ENCODE assay signal across 9 cellular contexts in genomic region chr19:4089400-4089908, GRCh38. TPM values are rescaled to one million over a fixed set of nuclear protein-coding genes. Genes with fewer than 3 reads are reported as not detected.
A peak's percentile ranks its signal among the peaks of the same experiment; 100 is the strongest.
DNase-seq lines count a peak whose midpoint lies in the region; ATAC-seq and TF ChIP-seq lines count a peak whose summit lies in the region.
"Had no signal": no experiment of that assay in that cellular context is flagged by ENCODE, and none has a peak within 500 bp of the region (broad histone marks: within the 10 kb centered on the region; RNA-seq: fewer than 3 reads in every experiment).

No MANE protein-coding gene starts in this region.

- POLR2A ChIA-PET in GM10248 (lab: Yijun Ruan, JAX): interaction anchor here (0.7 kb wide), 1 partner anchor 26 kb away, joined by 3 read pairs; no protein-coding TSS in a partner anchor

- no peaks in the 10 kb centered on the region for H3K27me3 Mint-ChIP-seq in activated naive CD8-positive, alpha-beta T cell treated with anti-CD3 and anti-CD28 coated beads for 36 hours

- no peak for TF ChIP-seq CTCF in GM10248 (IDR thresholded peaks at IDR 0.05; ENCODE audit: control extremely low read depth, extremely low read depth, low read depth, missing control alignments)

- H3K4me3 ChIP-seq in skin epidermis: peak overlapping the region in 6 of 7 experiments; percentile 1 to 14 (median 8)

- DNase-seq in GM10248 (ENCODE audit: extremely low spot score) (peak; percentile 56), MV-4-11 (lab: John Stamatoyannopoulos, UW) (peak; percentile 91), cerebellar cortex (ENCODE audit: low spot score) (no peak), NCI-H1105 (lab: John Stamatoyannopoulos, UW) (no peak)
- peak; percentile 75 for DNase-seq in activated naive CD8-positive, alpha-beta T cell treated with anti-CD3 and anti-CD28 coated beads for 36 hours
- DNase-seq: NCI-H2171 treated with DMSO at 0.1 percent for 48 hours had no signal

- ATAC-seq in GM18867 (IDR thresholded peaks at IDR 0.05; ENCODE audit: unreplicated experiment) (no peak), GM19035 (IDR thresholded peaks at IDR 0.05; ENCODE audit: unreplicated experiment) (no peak)

- peak overlapping the region; percentile 77 for H3K4me3 Mint-ChIP-seq in activated naive CD8-positive, alpha-beta T cell treated with anti-CD3 and anti-CD28 coated beads for 36 hours

- peak overlapping the region; percentile 92 for H3K27ac Mint-ChIP-seq in activated naive CD8-positive, alpha-beta T cell treated with anti-CD3 and anti-CD28 coated beads for 36 hours

- H3K27ac ChIP-seq in skin epidermis: peak overlapping the region in 19 of 21 experiments; percentile 3 to 92 (median 64)

- CTCF ChIA-PET in GM10248 (lab: Yijun Ruan, JAX): interaction anchor here (0.8 kb wide), 1 partner anchor 285 kb away, joined by 3 read pairs; no protein-coding TSS in a partner anchor

- peaks cover 39% of the 10 kb centered on the region for H3K4me1 Mint-ChIP-seq in activated naive CD8-positive, alpha-beta T cell treated with anti-CD3 and anti-CD28 coated beads for 36 hours

- H3K36me3 Mint-ChIP-seq in activated naive CD8-positive, alpha-beta T cell treated with anti-CD3 and anti-CD28 coated beads for 36 hours: peaks cover 14% of the 10 kb centered on the region

- H3K9me3 Mint-ChIP-seq in activated naive CD8-positive, alpha-beta T cell treated with anti-CD3 and anti-CD28 coated beads for 36 hours: no peaks in the 10 kb centered on the region

RNA-seq across cellular contexts. Expression of gene ZBTB7A, which starts 22.8 kb away (rescaled TPM):
- 10 to 100 TPM; 34.9 to 35.9 TPM for total RNA-seq in activated naive CD8-positive, alpha-beta T cell treated with anti-CD3 and anti-CD28 coated beads for 36 hours

RNA-seq across cellular contexts. Expression of gene MAP2K2, which starts 34.5 kb away (rescaled TPM):
- 100 to 1,000 TPM; 120 to 121 TPM for total RNA-seq in activated naive CD8-positive, alpha-beta T cell treated with anti-CD3 and anti-CD28 coated beads for 36 hours

Comparison
In these comparisons a context has a peak if more than half of its experiments do, and no peak if none do; other contexts are left out.
1. DNase-seq: peak in GM10248 (single experiment), MV-4-11 (single experiment) and activated naive CD8-positive, alpha-beta T cell treated with anti-CD3 and anti-CD28 coated beads for 36 hours (single experiment); none in cerebellar cortex (single experiment) and NCI-H1105 (single experiment).